ENCODE assay signal across 9 cellular contexts in genomic region chr10:16195178-16195769, GRCh38.
DNase-seq lines count a peak whose midpoint lies in the region; ATAC-seq and TF ChIP-seq lines count a peak whose summit lies in the region.
"Had no signal": no experiment of that assay in that cellular context is flagged by ENCODE, and none has a peak within 500 bp of the region (broad histone marks: within the 10 kb centered on the region; RNA-seq: fewer than 3 reads in every experiment).

No MANE protein-coding gene starts in this region.

- DNase-seq in T-helper 2 cell treated with Interferon-gamma antibody and Interleukin-4, amounts not matched to agents 5 μg/mL and 100 μg/mL, for 36 hours (ENCODE audit: low spot score): peak; percentile 5
- DNase-seq in uterus (no peak), NCI-H1436 treated with DMSO at 0.1 percent for 48 hours (lab: John Stamatoyannopoulos, UW) (no peak)
- DNase-seq in activated CD4-positive, alpha-beta memory T cell treated with anti-CD3 and anti-CD28 coated beads, Interleukin-2, amount 10 ng/mL, durations not matched to agents 7 days and 5 days: no peak
- DNase-seq in activated CD4-positive, alpha-beta T cell treated with anti-CD3 and anti-CD28 coated beads, Interleukin-2, amount 50 U/mL, for 1 hour: no peak
- DNase-seq: NCI-H345 had no signal

- no peak for TF ChIP-seq CTCF in uterus (IDR thresholded peaks at IDR 0.05)

- H3K4me3 Mint-ChIP-seq in T-helper 2 cell treated with Interferon-gamma antibody and Interleukin-4, amounts not matched to agents 5 μg/mL and 100 μg/mL, for 36 hours: peak overlapping the region; percentile 40
- H3K4me3 Mint-ChIP-seq in activated CD4-positive, alpha-beta memory T cell treated with anti-CD3 and anti-CD28 coated beads, Interleukin-2, amount 10 ng/mL, durations not matched to agents 7 days and 5 days: no peak overlapping the region

- no peaks in the 10 kb centered on the region for H3K36me3 Mint-ChIP-seq in T-helper 2 cell treated with Interferon-gamma antibody and Interleukin-4, amounts not matched to agents 5 μg/mL and 100 μg/mL, for 36 hours (ENCODE audit: low read depth)
- peaks cover 5% of the 10 kb centered on the region for H3K36me3 Mint-ChIP-seq in activated CD4-positive, alpha-beta memory T cell treated with anti-CD3 and anti-CD28 coated beads, Interleukin-2, amount 10 ng/mL, durations not matched to agents 7 days and 5 days (ENCODE audit: low read depth)

- H3K4me1 ChIP-seq in uterus: no peaks in the 10 kb centered on the region

- H3K4me1 Mint-ChIP-seq in T-helper 2 cell treated with Interferon-gamma antibody and Interleukin-4, amounts not matched to agents 5 μg/mL and 100 μg/mL, for 36 hours (ENCODE audit: low read depth): peaks cover 18% of the 10 kb centered on the region
- H3K4me1 Mint-ChIP-seq in activated CD4-positive, alpha-beta memory T cell treated with anti-CD3 and anti-CD28 coated beads, Interleukin-2, amount 10 ng/mL, durations not matched to agents 7 days and 5 days: peaks cover 20% of the 10 kb centered on the region

- H3K9me3 ChIP-seq in uterus: no peaks in the 10 kb centered on the region

- POLR2A ChIA-PET in activated CD4-positive, alpha-beta memory T cell treated with anti-CD3 and anti-CD28 coated beads, Interleukin-2, amount 10 ng/mL, durations not matched to agents 7 days and 5 days (lab: Charles Lee): interaction anchor here (1.0 kb wide), 1 partner anchor 241 kb away, joined by 3 read pairs; the partner anchor contains the start of gene PTER

- H3K9me3 Mint-ChIP-seq in T-helper 2 cell treated with Interferon-gamma antibody and Interleukin-4, amounts not matched to agents 5 μg/mL and 100 μg/mL, for 36 hours: peaks cover 3% of the 10 kb centered on the region
- H3K9me3 Mint-ChIP-seq in activated CD4-positive, alpha-beta memory T cell treated with anti-CD3 and anti-CD28 coated beads, Interleukin-2, amount 10 ng/mL, durations not matched to agents 7 days and 5 days: peaks cover 5% of the 10 kb centered on the region

- H3K27me3 Mint-ChIP-seq in T-helper 2 cell treated with Interferon-gamma antibody and Interleukin-4, amounts not matched to agents 5 μg/mL and 100 μg/mL, for 36 hours (ENCODE audit: low read depth): no peaks in the 10 kb centered on the region
- H3K27me3 Mint-ChIP-seq in activated CD4-positive, alpha-beta memory T cell treated with anti-CD3 and anti-CD28 coated beads, Interleukin-2, amount 10 ng/mL, durations not matched to agents 7 days and 5 days: peaks cover 5% of the 10 kb centered on the region

- no peak for TF ChIP-seq POLR2A in uterus (IDR thresholded peaks at IDR 0.05)

- H3K27me3 ChIP-seq in uterus: no peaks in the 10 kb centered on the region

- no peak overlapping the region for H3K4me3 ChIP-seq in uterus

- CTCF ChIA-PET in activated CD4-positive, alpha-beta memory T cell treated with anti-CD3 and anti-CD28 coated beads, Interleukin-2, amount 10 ng/mL, durations not matched to agents 7 days and 5 days (lab: Charles Lee): no interaction called here

- ATAC-seq in GM18499 (IDR thresholded peaks at IDR 0.05; ENCODE audit: insufficient read depth, unreplicated experiment): peak; percentile 97
- ATAC-seq in GM19467 (IDR thresholded peaks at IDR 0.05; ENCODE audit: unreplicated experiment): peak; percentile 93
- ATAC-seq in HG03060 (IDR thresholded peaks at IDR 0.05; ENCODE audit: low read depth, unreplicated experiment): peak; percentile 98

- no peaks in the 10 kb centered on the region for H3K36me3 ChIP-seq in uterus

- intact Hi-C loops in uterus (cut with DNase I; ENCODE audit: low total_unique reads): no loop called here

- H3K27ac ChIP-seq in uterus: no peak overlapping the region

- H3K27ac Mint-ChIP-seq in T-helper 2 cell treated with Interferon-gamma antibody and Interleukin-4, amounts not matched to agents 5 μg/mL and 100 μg/mL, for 36 hours: no peak overlapping the region
- H3K27ac Mint-ChIP-seq in activated CD4-positive, alpha-beta memory T cell treated with anti-CD3 and anti-CD28 coated beads, Interleukin-2, amount 10 ng/mL, durations not matched to agents 7 days and 5 days: no peak overlapping the region
